ENCODE assay signal across 11 cellular contexts in the genomic region with DNA sequence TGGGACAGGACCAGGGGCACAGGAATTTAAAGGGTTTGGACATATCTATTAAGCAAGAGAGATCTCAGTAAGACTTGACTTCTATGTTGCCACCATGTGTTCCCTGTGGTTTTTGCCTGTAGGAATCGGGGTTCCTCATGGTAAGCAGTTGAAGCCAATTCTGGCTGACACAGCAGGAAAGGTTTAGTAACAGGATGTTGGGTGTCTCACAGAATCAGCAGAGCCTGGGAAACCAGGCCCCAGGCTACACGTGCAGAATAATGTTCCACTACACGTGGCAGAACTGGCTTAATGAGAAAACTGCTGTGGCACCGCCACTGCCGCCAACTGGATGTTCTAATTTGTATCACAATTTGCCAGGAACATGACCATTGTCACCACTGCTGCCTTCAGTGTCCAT.
DNase-seq lines count a peak whose midpoint lies in the region; ATAC-seq and TF ChIP-seq lines count a peak whose summit lies in the region.
"Had no signal": no experiment of that assay in that cellular context is flagged by ENCODE, and none has a peak within 500 bp of the region (broad histone marks: within the 10 kb centered on the region; RNA-seq: fewer than 3 reads in every experiment).

No MANE protein-coding gene starts in this region.

- 17 to 49% methylated on average over 3 to 4 of the region's 5 CpGs for WGBS in esophagus squamous epithelium, 2 donors

- no peak for TF ChIP-seq POLR2A in esophagus squamous epithelium (IDR thresholded peaks at IDR 0.05)

- H3K27ac ChIP-seq in thoracic aorta = peak overlapping the region; percentile 61
- peak overlapping the region in 2 of 4 donors; percentile 57 to 78 for H3K27ac ChIP-seq in esophagus squamous epithelium
- H3K27ac ChIP-seq: 22Rv1 had no signal

- no peaks in the 10 kb centered on the region for H3K36me3 Mint-ChIP-seq in activated CD4-positive, alpha-beta T cell treated with anti-CD3 and anti-CD28 coated beads for 36 hours (ENCODE audit: low read depth)

- POLR2A ChIA-PET in activated CD4-positive, alpha-beta T cell treated with anti-CD3 and anti-CD28 coated beads for 36 hours (lab: Charles Lee) = no interaction called here

- H3K4me1 ChIP-seq in thoracic aorta (ENCODE audit: control insufficient read depth in 1 of 2, low read depth in 2 of 2) = peaks cover 17 to 34% of the 10 kb centered on the region in 2 donors
- H3K4me1 ChIP-seq in esophagus squamous epithelium = peaks cover 24 to 42% (median 28%) of the 10 kb centered on the region in 3 donors

- peak; percentile 34 for DNase-seq in activated CD4-positive, alpha-beta T cell treated with anti-CD3 and anti-CD28 coated beads for 36 hours
- no peak for DNase-seq in activated CD4-positive, alpha-beta T cell treated with anti-CD3 and anti-CD28 coated beads, Interleukin-2, amount 50 U/mL, for 4 hours
- DNase-seq in choroid plexus epithelial cell (ENCODE audit: low read depth) (peak; percentile 94), left lobe of liver (ENCODE audit: low spot score) (no peak), thoracic aorta (ENCODE audit: low spot score) (no peak), esophagus squamous epithelium (lab: John Stamatoyannopoulos, UW) (no peak), T-helper 1 cell (no peak)
- DNase-seq in stimulated activated naive CD8-positive, alpha-beta T cell treated with anti-CD3 and anti-CD28 coated beads, Interleukin-15, amount 100 ng/mL, for 72 hours = no peak
- DNase-seq: GOT3, NCI-H1105 had no signal

- intact Hi-C loops in activated CD4-positive, alpha-beta T cell treated with anti-CD3 and anti-CD28 coated beads for 36 hours (cut with DNase I, micrococcal nuclease) = no loop called here
- intact Hi-C loops in esophagus squamous epithelium (cut with DNase I) = no loop called here

- H3K9me3 ChIP-seq in thoracic aorta = no peaks in the 10 kb centered on the region
- no peaks in the 10 kb centered on the region for H3K9me3 ChIP-seq in esophagus squamous epithelium

- H3K9me3 Mint-ChIP-seq in activated CD4-positive, alpha-beta T cell treated with anti-CD3 and anti-CD28 coated beads for 36 hours (ENCODE audit: low read depth) = no peaks in the 10 kb centered on the region
- H3K9me3 Mint-ChIP-seq in stimulated activated naive CD8-positive, alpha-beta T cell treated with anti-CD3 and anti-CD28 coated beads, Interleukin-15, amount 100 ng/mL, for 72 hours = no peaks in the 10 kb centered on the region

- H3K27ac Mint-ChIP-seq in activated CD4-positive, alpha-beta T cell treated with anti-CD3 and anti-CD28 coated beads for 36 hours = no peak overlapping the region
- no peak overlapping the region for H3K27ac Mint-ChIP-seq in stimulated activated naive CD8-positive, alpha-beta T cell treated with anti-CD3 and anti-CD28 coated beads, Interleukin-15, amount 100 ng/mL, for 72 hours

- no peak overlapping the region for H3K4me3 ChIP-seq in choroid plexus epithelial cell (ENCODE audit: low read depth, low read length)
- no peak overlapping the region for H3K4me3 ChIP-seq in thoracic aorta
- H3K4me3 ChIP-seq in esophagus squamous epithelium = no peak overlapping the region

- TF ChIP-seq CTCF in choroid plexus epithelial cell (conservative IDR thresholded peaks at IDR 0.05; ENCODE audit: low read depth, low read length) (no peak), thoracic aorta (IDR thresholded peaks at IDR 0.05) (no peak), esophagus squamous epithelium (IDR thresholded peaks at IDR 0.05) (no peak)

- no peak overlapping the region for H3K4me3 Mint-ChIP-seq in activated CD4-positive, alpha-beta T cell treated with anti-CD3 and anti-CD28 coated beads for 36 hours
- no peak overlapping the region for H3K4me3 Mint-ChIP-seq in stimulated activated naive CD8-positive, alpha-beta T cell treated with anti-CD3 and anti-CD28 coated beads, Interleukin-15, amount 100 ng/mL, for 72 hours

- H3K27me3 ChIP-seq in thoracic aorta (replicated peaks; ENCODE audit: insufficient read depth) (no peaks in the 10 kb centered on the region), esophagus squamous epithelium (peaks cover 0 to 36% (median 0%) of the 10 kb centered on the region in 4 donors)

- H3K36me3 ChIP-seq in thoracic aorta (no peaks in the 10 kb centered on the region), esophagus squamous epithelium (no peaks in the 10 kb centered on the region)

- CTCF ChIA-PET in activated CD4-positive, alpha-beta T cell treated with anti-CD3 and anti-CD28 coated beads for 36 hours (lab: Charles Lee) = interaction anchor here (1.3 to 1.7 kb wide), 2 partner anchors 9 to 12 kb away, joined by 5 read pairs; no protein-coding TSS in a partner anchor

- H3K27me3 Mint-ChIP-seq in activated CD4-positive, alpha-beta T cell treated with anti-CD3 and anti-CD28 coated beads for 36 hours = peaks cover 4% of the 10 kb centered on the region
- H3K27me3 Mint-ChIP-seq in stimulated activated naive CD8-positive, alpha-beta T cell treated with anti-CD3 and anti-CD28 coated beads, Interleukin-15, amount 100 ng/mL, for 72 hours = peaks cover under 1% of the 10 kb centered on the region

- H3K4me1 Mint-ChIP-seq in activated CD4-positive, alpha-beta T cell treated with anti-CD3 and anti-CD28 coated beads for 36 hours = peaks cover 16% of the 10 kb centered on the region
- H3K4me1 Mint-ChIP-seq in stimulated activated naive CD8-positive, alpha-beta T cell treated with anti-CD3 and anti-CD28 coated beads, Interleukin-15, amount 100 ng/mL, for 72 hours = no peaks in the 10 kb centered on the region

- no peak for ATAC-seq in activated CD4-positive, alpha-beta T cell treated with anti-CD3 and anti-CD28 coated beads for 36 hours
- peak; percentile 55 for ATAC-seq in left lobe of liver
- ATAC-seq in thoracic aorta (ENCODE audit: insufficient number of reproducible peaks, low FRiP score, low read depth) = peak; percentile 56
- no peak for ATAC-seq in stimulated activated naive CD8-positive, alpha-beta T cell treated with anti-CD3 and anti-CD28 coated beads, Interleukin-15, amount 100 ng/mL, for 72 hours

Comparison
In these comparisons a context has a peak if more than half of its experiments do, and no peak if none do; other contexts are left out.
1. DNase-seq: peak in activated CD4-positive, alpha-beta T cell treated with anti-CD3 and anti-CD28 coated beads for 36 hours (single experiment) and choroid plexus epithelial cell (single experiment); none in activated CD4-positive, alpha-beta T cell treated with anti-CD3 and anti-CD28 coated beads, Interleukin-2, amount 50 U/mL, for 4 hours (0 of 2), left lobe of liver (single experiment), thoracic aorta (single experiment), esophagus squamous epithelium (single experiment), stimulated activated naive CD8-positive, alpha-beta T cell treated with anti-CD3 and anti-CD28 coated beads, Interleukin-15, amount 100 ng/mL, for 72 hours (0 of 2) and T-helper 1 cell (0 of 5).
2. ATAC-seq: peak in left lobe of liver (single experiment) and thoracic aorta (single experiment); none in activated CD4-positive, alpha-beta T cell treated with anti-CD3 and anti-CD28 coated beads for 36 hours (single experiment) and stimulated activated naive CD8-positive, alpha-beta T cell treated with anti-CD3 and anti-CD28 coated beads, Interleukin-15, amount 100 ng/mL, for 72 hours (single experiment).